Comparison of ENCODE assay signal across 8 cellular contexts in genomic region chr4:26583538-26583864, GRCh38. TPM values are rescaled to one million over a fixed set of nuclear protein-coding genes. Genes with fewer than 3 reads are reported as not detected.
DNase-seq lines count a peak whose midpoint lies in the region; ATAC-seq and TF ChIP-seq lines count a peak whose summit lies in the region.

No MANE protein-coding gene starts in this region.

- peaks cover 7 to 14% of the 10 kb centered on the region in 2 donors for H3K4me1 ChIP-seq in duodenal mucosa (ENCODE audit: control insufficient read depth in 1 of 2, insufficient read depth in 2 of 2, low read length in 2 of 2)
- peaks cover 5 to 7% of the 10 kb centered on the region in 2 donors for H3K4me1 ChIP-seq in muscle layer of duodenum (ENCODE audit: control insufficient read depth in 1 of 2, insufficient read depth in 2 of 2, low read length in 2 of 2)

- peak; percentile 37 for ATAC-seq in Right ventricle myocardium inferior
- peak; percentile 53 for ATAC-seq in HG02943 (IDR thresholded peaks at IDR 0.05; ENCODE audit: low read depth, unreplicated experiment)

- DNase-seq in Right ventricle myocardium inferior (ENCODE audit: missing footprints): no peak
- no peak for DNase-seq in cardiac septum (ENCODE audit: low spot score)
- peak; percentile 77 for DNase-seq in NCI-H526 treated with DMSO at 0.1 percent for 48 hours (lab: John Stamatoyannopoulos, UW)
- DNase-seq in kidney glomerular epithelial cell (lab: John Stamatoyannopoulos, UW): no peak
- no peak for DNase-seq in HEK293T (ENCODE audit: extremely low spot score)

- H3K27me3 ChIP-seq in duodenal mucosa (ENCODE audit: control insufficient read depth in 1 of 2, insufficient read depth in 2 of 2, low read length in 2 of 2) (no peaks in the 10 kb centered on the region), muscle layer of duodenum (ENCODE audit: low read depth, low read length) (no peaks in the 10 kb centered on the region)

- no peaks in the 10 kb centered on the region for H3K9me3 ChIP-seq in duodenal mucosa (ENCODE audit: control insufficient read depth in 1 of 2, low read length in 2 of 2)
- no peaks in the 10 kb centered on the region for H3K9me3 ChIP-seq in muscle layer of duodenum (ENCODE audit: control insufficient read depth in 1 of 2, low read length in 2 of 2)

- H3K36me3 ChIP-seq in duodenal mucosa (ENCODE audit: control insufficient read depth in 1 of 2, insufficient read depth in 2 of 2, low read length in 2 of 2): no peaks in the 10 kb centered on the region
- peaks cover 0 to 3% of the 10 kb centered on the region in 2 donors for H3K36me3 ChIP-seq in muscle layer of duodenum (ENCODE audit: control insufficient read depth in 1 of 2, insufficient read depth in 2 of 2, low read length in 2 of 2)

- POLR2A ChIA-PET in HEK293T (lab: Yijun Ruan, JAX): interaction anchor here (0.6 to 2.0 kb wide), 12 partner anchors 9 to 253 kb away, joined by 3 to 10 read pairs (median 5); no protein-coding TSS in a partner anchor

- CTCF ChIA-PET in HEK293T (lab: Yijun Ruan, JAX): interaction anchor here (1.2 kb wide), 2 partner anchors 14 to 15 kb away, joined by 3 to 5 read pairs; no protein-coding TSS in a partner anchor

- intact Hi-C loops in Right ventricle myocardium inferior (cut with DNase I) (loop anchor here (2.0 to 10.0 kb wide), 3 partner anchors 259 to 431 kb away; partner anchors contain the start of genes RBPJ and STIM2), cardiac septum (cut with DNase I) (loop anchor here (5.0 to 10.0 kb wide), 2 partner anchors 266 to 411 kb away; no protein-coding TSS in a partner anchor)

- H3K27ac ChIP-seq in duodenal mucosa (ENCODE audit: low read depth, low read length): peak overlapping the region; percentile 54
- H3K27ac ChIP-seq in muscle layer of duodenum (ENCODE audit: low read length): peak overlapping the region; percentile 74

- H3K4me3 ChIP-seq in duodenal mucosa (ENCODE audit: low read depth in 1 of 2, low read length in 2 of 2) (peak overlapping the region; percentile 91), muscle layer of duodenum (ENCODE audit: low read depth in 1 of 2, low read length in 2 of 2) (peak overlapping the region; percentile 85 to 95)

- peak overlapping the region; percentile 53 to 63 for H3K9ac ChIP-seq in duodenal mucosa (ENCODE audit: low read depth in 1 of 2, low read length in 2 of 2)

TF ChIP-seq in HEK293T, 16 proteins besides CTCF, POLR2A, EP300 and RAD21:
- TF ChIP-seq ZNF384 (IDR thresholded peaks at IDR 0.05): no peak
- no peak for TF ChIP-seq TARDBP (IDR thresholded peaks at IDR 0.05)
- TF ChIP-seq FOXA1 (IDR thresholded peaks at IDR 0.05): no peak
- no peak for TF ChIP-seq FOXK2 (IDR thresholded peaks at IDR 0.05)
- TF ChIP-seq ARNT (IDR thresholded peaks at IDR 0.05): no peak
- TF ChIP-seq ELF4 (IDR thresholded peaks at IDR 0.05): no peak
- no peak for TF ChIP-seq SUZ12 (IDR thresholded peaks at IDR 0.05)
- TF ChIP-seq L3MBTL2 (conservative IDR thresholded peaks at IDR 0.05): no peak
- no peak for TF ChIP-seq SP1 (IDR thresholded peaks at IDR 0.05)
- no peak for TF ChIP-seq LEF1 (IDR thresholded peaks at IDR 0.05; ENCODE audit: borderline replicate concordance)
- no peak for TF ChIP-seq FOXM1 (IDR thresholded peaks at IDR 0.05; ENCODE audit: borderline replicate concordance)
- TF ChIP-seq BHLHE40 (IDR thresholded peaks at IDR 0.05; ENCODE audit: borderline replicate concordance): no peak
- TF ChIP-seq PKNOX1 (IDR thresholded peaks at IDR 0.05): no peak
- TF ChIP-seq HDGF (IDR thresholded peaks at IDR 0.05; ENCODE audit: borderline replicate concordance): no peak
- TF ChIP-seq CTBP1 (IDR thresholded peaks at IDR 0.05; ENCODE audit: borderline replicate concordance): no peak
- TF ChIP-seq NFRKB (IDR thresholded peaks at IDR 0.05): no peak

RNA-seq across cellular contexts. Expression of gene TBC1D19, which starts 0.4 kb away (rescaled TPM):
- total RNA-seq in Right ventricle myocardium inferior (8.8 TPM), cardiac septum (8.9 TPM)
